ENCODE assay signal across 9 cellular contexts in genomic region chr2:230986520-230987136, GRCh38. TPM values are rescaled to one million over a fixed set of nuclear protein-coding genes. Genes with fewer than 3 reads are reported as not detected.
A peak's percentile ranks its signal among the peaks of the same experiment; 100 is the strongest.
DNase-seq lines count a peak whose midpoint lies in the region; ATAC-seq, FAIRE-seq and TF ChIP-seq lines count a peak whose summit lies in the region.
"Had no signal": no experiment of that assay in that cellular context is flagged by ENCODE, and none has a peak within 500 bp of the region (broad histone marks: within the 10 kb centered on the region; RNA-seq: fewer than 3 reads in every experiment).

No MANE protein-coding gene starts in this region.

- CTCF ChIA-PET in T-cell (lab: Charles Lee): interaction anchor here (0.6 to 2.6 kb wide), 14 partner anchors 10 to 163 kb away, joined by 3 to 26 read pairs (median 3); no protein-coding TSS in a partner anchor

- H3F3A ChIP-seq in GM23248 (ENCODE audit: insufficient read depth): no peaks in the 10 kb centered on the region

- peak overlapping the region; percentile 68 for H3K4me3 ChIP-seq in GM23248
- no peak overlapping the region for H3K4me3 ChIP-seq in hepatocyte
- H3K4me3 ChIP-seq in small intestine (ENCODE audit: low read depth in 1 of 2, low read length in 2 of 2): peak overlapping the region; percentile 9 to 45

- no peaks in the 10 kb centered on the region for H3K36me3 Mint-ChIP-seq in T-cell

- no peaks in the 10 kb centered on the region for H3K9me2 ChIP-seq in GM23248 (ENCODE audit: insufficient read depth)
- H3K9me2 ChIP-seq in hepatocyte (replicated peaks; ENCODE audit: insufficient read depth): no peaks in the 10 kb centered on the region

- H3K9ac ChIP-seq in GM23248: no peak overlapping the region

- no peak for TF ChIP-seq CTCF in hepatocyte (IDR thresholded peaks at IDR 0.05; ENCODE audit: poor library complexity)
- TF ChIP-seq CTCF in D721Med (IDR thresholded peaks at IDR 0.05; ENCODE audit: insufficient read depth, missing control alignments): no peak

- WGBS in GM23248 (ENCODE audit: low coverage in 1 of 2, low lambda C conversion rate in 2 of 2, missing lambda C conversion rate in 2 of 2), 2 experiments: 38 to 42% methylated on average over 15 of the region's 15 CpGs
- whole genome bisulfite sequencing in hepatocyte (ENCODE audit: low lambda C conversion rate, missing lambda C conversion rate): 50% methylated on average over 13 of the region's 15 CpGs
- WGBS in small intestine, 3 donors: 39 to 45% (median 42%) methylated on average over 15 of the region's 15 CpGs

- FAIRE-seq in small intestine (lab: Jason Lieb, UNC): no peak
- FAIRE-seq in D721Med (lab: Jason Lieb, UNC): no peak

- no peaks in the 10 kb centered on the region for H3K36me3 ChIP-seq in GM23248 (ENCODE audit: low read depth)
- H3K36me3 ChIP-seq in hepatocyte (replicated peaks; ENCODE audit: insufficient read depth, low read depth): no peaks in the 10 kb centered on the region
- H3K36me3 ChIP-seq in small intestine (ENCODE audit: control insufficient read depth in 2 of 2, insufficient read depth in 2 of 2, low read length in 2 of 2): no peaks in the 10 kb centered on the region

- POLR2A ChIA-PET in T-cell (lab: Charles Lee): interaction anchor here in 1 of 2 donors (0.8 kb wide), 1 partner anchor 148 kb away, joined by 3 read pairs; no protein-coding TSS in a partner anchor

- DNase-seq in GM23248 (no peak), T-cell (no peak), hepatocyte (ENCODE audit: low spot score) (no peak), small intestine (no peak), RPMI8226 (no peak), SIG-M5 treated with dmso at 0.1 percent for 504 hours (lab: John Stamatoyannopoulos, UW; ENCODE audit: unreplicated experiment) (no peak), D721Med (ENCODE audit: insufficient read length, low spot score) (no peak), NCI-H2107 treated with DMSO at 0.1 percent for 48 hours (lab: John Stamatoyannopoulos, UW; ENCODE audit: unreplicated experiment) (no peak)

- peak overlapping the region; percentile 56 to 70 (median 58) for H3K4me3 Mint-ChIP-seq in T-cell

- H3K9me3 Mint-ChIP-seq in T-cell: no peaks in the 10 kb centered on the region

- H3K4me2 ChIP-seq in GM23248 (ENCODE audit: unreplicated experiment) (peak overlapping the region; percentile 95), hepatocyte (peak overlapping the region; percentile 96)

- peaks cover 11 to 32% (median 23%) of the 10 kb centered on the region in 3 donors for H3K4me1 Mint-ChIP-seq in T-cell

- in situ Hi-C loops in GM23248 (cut with MboI): loop anchor here (5.0 kb wide), 1 partner anchor 149 kb away; no protein-coding TSS in a partner anchor

- H3K27me3 ChIP-seq in GM23248 (replicated peaks; ENCODE audit: insufficient read depth) (peaks cover 14% of the 10 kb centered on the region), hepatocyte (no peaks in the 10 kb centered on the region), small intestine (ENCODE audit: control insufficient read depth in 2 of 2, insufficient read depth in 2 of 2, low read length in 2 of 2) (no peaks in the 10 kb centered on the region)

- H3K4me1 ChIP-seq in GM23248 (ENCODE audit: insufficient read depth) (no peaks in the 10 kb centered on the region), hepatocyte (ENCODE audit: insufficient read depth) (no peaks in the 10 kb centered on the region), small intestine (ENCODE audit: control insufficient read depth in 2 of 2, insufficient read depth in 1 of 2, low read depth in 1 of 2, low read length in 1 of 2) (no peaks in the 10 kb centered on the region)

- no peaks in the 10 kb centered on the region for H3K79me2 ChIP-seq in GM23248 (ENCODE audit: insufficient read depth)
- H3K79me2 ChIP-seq in hepatocyte: no peaks in the 10 kb centered on the region

- ATAC-seq in T-cell (replicated peaks in 1 of 4): no peak

- no peaks in the 10 kb centered on the region for H3K9me3 ChIP-seq in GM23248 (ENCODE audit: low read depth)
- H3K9me3 ChIP-seq in hepatocyte (ENCODE audit: low read depth): no peaks in the 10 kb centered on the region
- H3K9me3 ChIP-seq in small intestine (ENCODE audit: control insufficient read depth, low read depth): no peaks in the 10 kb centered on the region

- H3K27me3 Mint-ChIP-seq in T-cell: peaks cover 3 to 4% of the 10 kb centered on the region in 2 donors

- no peaks in the 10 kb centered on the region for H4K20me1 ChIP-seq in GM23248 (ENCODE audit: insufficient read depth)
- no peaks in the 10 kb centered on the region for H4K20me1 ChIP-seq in hepatocyte (ENCODE audit: insufficient read depth, poor library complexity, severe bottlenecking)

- H2AFZ ChIP-seq in GM23248: peak overlapping the region; percentile 95
- H2AFZ ChIP-seq in hepatocyte: peak overlapping the region; percentile 53

- H3K27ac ChIP-seq in GM23248 (no peak overlapping the region), hepatocyte (peak overlapping the region; percentile 14), small intestine (ENCODE audit: low read depth in 1 of 2, low read length in 1 of 2) (no peak overlapping the region)

- H3K27ac Mint-ChIP-seq in T-cell: no peak overlapping the region

RNA-seq across cellular contexts. Expression of gene SPATA3, which starts 9.3 kb away (rescaled TPM):
- total RNA-seq in GM23248 (2014; rRNA removed; shearing (Covaris generic)): not detected in 2 replicates
- not detected in 2 replicates for polyA plus RNA-seq in GM23248 (2016; fragmentation: Nextera tagmentation; extraction: Ambion mirVana)
- not detected for total RNA-seq in T-cell
- total RNA-seq in hepatocyte: not detected in 2 replicates
- not detected in 2 replicates for polyA plus RNA-seq in hepatocyte
- not detected for polyA plus RNA-seq in small intestine
- total RNA-seq: SK-MEL-5 had no signal

RNA-seq across cellular contexts. Expression of gene C2orf72, which starts 50.7 kb away (rescaled TPM):
- total RNA-seq in GM23248 (2014; rRNA removed; shearing (Covaris generic)): 0.11 TPM in 1 of 2 replicates, not detected in the other
- polyA plus RNA-seq in GM23248 (2016; fragmentation: Nextera tagmentation; extraction: Ambion mirVana): not detected in 2 replicates
- under 1 TPM in 2 of 5 donors, not detected in 3; 0.13 to 0.20 TPM for total RNA-seq in T-cell
- total RNA-seq in hepatocyte: 108 and 112 TPM in 2 replicates
- polyA plus RNA-seq in hepatocyte: 64.1 and 86.9 TPM in 2 replicates
- 10 to 100 TPM in 1 of 3 donors, 1 to 10 TPM in 2; 6.5 to 17.4 (median 7.6) TPM for polyA plus RNA-seq in small intestine

Comparison
In these comparisons a context has a peak if more than half of its experiments do, and no peak if none do; other contexts are left out.
1. RNA of gene C2orf72, which starts 50.7 kb away (total RNA-seq): 108 to 112 TPM in hepatocyte; 0.11 TPM in GM23248 and 0.13 to 0.20 TPM in T-cell; every median in the first group is over 10 times any median in the second.